ENCODE assay signal across 21 cellular contexts in genomic region chr18:23553887-23554286, GRCh38.
"Had no signal": no experiment of that assay in that cellular context is flagged by ENCODE, and none has a peak within 500 bp of the region (broad histone marks: within the 10 kb centered on the region; RNA-seq: fewer than 3 reads in every experiment).

No MANE protein-coding gene starts in this region.

- H3K9me3 ChIP-seq: colonic mucosa, esophagus muscularis mucosa, left lung, right lobe of liver, stomach had no signal

- H3K27me3 Mint-ChIP-seq: activated CD4-positive, alpha-beta T cell treated with anti-CD3 and anti-CD28 coated beads, Interleukin-2, amount 10 ng/mL, durations not matched to agents 7 days and 5 days; stimulated activated memory B cell treated with anti-CD40 and anti-IgM and Interleukin-4, amounts not matched to agents 10 μg/mL and 1 μg/mL and 100 μg/mL, for 72 hours had no signal

- DNase-seq: activated CD4-positive, alpha-beta T cell treated with anti-CD3 and anti-CD28 coated beads, Interleukin-2, amount 10 ng/mL, durations not matched to agents 7 days and 5 days; activated CD4-positive, CD25-positive, alpha-beta regulatory T cell treated with anti-CD3 and anti-CD28 coated beads, Interleukin-2, amount 50 U/mL, for 72 hours; activated T-cell treated with anti-CD3 and anti-CD28 coated beads, Interleukin-2, amount 50 U/mL, for 1 hour; central memory CD4-positive, alpha-beta T cell; colonic mucosa; dorsolateral prefrontal cortex; glutamatergic neuron; kidney glomerular epithelial cell; left lung; nephron progenitor cell; right lobe of liver; small intestine; stimulated activated CD4-positive, alpha-beta T cell treated with anti-CD3 and anti-CD28 coated beads, Interleukin-2, amount 100 ng/mL, for 24 hours; stomach; trophoblast cell had no signal

- H3K4me3 Mint-ChIP-seq: activated CD4-positive, alpha-beta T cell treated with anti-CD3 and anti-CD28 coated beads, Interleukin-2, amount 10 ng/mL, durations not matched to agents 7 days and 5 days; nephron progenitor cell; stimulated activated memory B cell treated with anti-CD40 and anti-IgM and Interleukin-4, amounts not matched to agents 10 μg/mL and 1 μg/mL and 100 μg/mL, for 72 hours had no signal

- H3K27me3 ChIP-seq: colonic mucosa, dorsolateral prefrontal cortex, esophagus muscularis mucosa, hepatocyte, left lung, right lobe of liver, stomach had no signal

- H3K4me1 ChIP-seq: colonic mucosa, esophagus muscularis mucosa, stomach had no signal

- H3K27ac ChIP-seq: colonic mucosa, esophagus muscularis mucosa, hepatocyte, left lung, right lobe of liver, stomach, VCaP had no signal

- H3K27ac Mint-ChIP-seq: activated CD4-positive, alpha-beta T cell treated with anti-CD3 and anti-CD28 coated beads, Interleukin-2, amount 10 ng/mL, durations not matched to agents 7 days and 5 days; nephron progenitor cell; stimulated activated memory B cell treated with anti-CD40 and anti-IgM and Interleukin-4, amounts not matched to agents 10 μg/mL and 1 μg/mL and 100 μg/mL, for 72 hours had no signal

- H3K4me3 ChIP-seq: colonic mucosa, dorsolateral prefrontal cortex, esophagus muscularis mucosa, hepatocyte, left lung, lung, right lobe of liver, stomach had no signal

- ATAC-seq: activated naive CD4-positive, alpha-beta T cell treated with anti-CD3 and anti-CD28 coated beads, Interleukin-2, amount 50 U/mL, for 72 hours; stimulated activated memory B cell treated with anti-CD40 and anti-IgM and Interleukin-4, amounts not matched to agents 10 μg/mL and 1 μg/mL and 100 μg/mL, for 72 hours had no signal

- H3K4me1 Mint-ChIP-seq: activated CD4-positive, alpha-beta T cell treated with anti-CD3 and anti-CD28 coated beads, Interleukin-2, amount 10 ng/mL, durations not matched to agents 7 days and 5 days; stimulated activated memory B cell treated with anti-CD40 and anti-IgM and Interleukin-4, amounts not matched to agents 10 μg/mL and 1 μg/mL and 100 μg/mL, for 72 hours had no signal

- H3K9me3 Mint-ChIP-seq: activated CD4-positive, alpha-beta T cell treated with anti-CD3 and anti-CD28 coated beads, Interleukin-2, amount 10 ng/mL, durations not matched to agents 7 days and 5 days; activated naive CD4-positive, alpha-beta T cell treated with anti-CD3 and anti-CD28 coated beads, Interleukin-2, amount 50 U/mL, for 72 hours; nephron progenitor cell; stimulated activated memory B cell treated with anti-CD40 and anti-IgM and Interleukin-4, amounts not matched to agents 10 μg/mL and 1 μg/mL and 100 μg/mL, for 72 hours had no signal
